ENCODE assay signal across 1 cellular context in genomic region chr3:171385086-171385485, GRCh38.
TF ChIP-seq lines count a peak whose summit lies in the region.

No MANE protein-coding gene starts in this region.

TF ChIP-seq in GM23338, 12 proteins besides CTCF, POLR2A, EP300 and RAD21:
- TF ChIP-seq ZNF462 (CRISPR knock-in tag; IDR thresholded peaks at IDR 0.05) (no peak), POLR2AphosphoS5 (IDR thresholded peaks at IDR 0.05; ENCODE audit: low read depth) (no peak), JUNB (IDR thresholded peaks at IDR 0.05; ENCODE audit: unreplicated experiment) (no peak), ZNF114 (CRISPR knock-in tag; IDR thresholded peaks at IDR 0.05) (no peak), REST (IDR thresholded peaks at IDR 0.05; ENCODE audit: unreplicated experiment) (no peak), ZNF331 (CRISPR knock-in tag; IDR thresholded peaks at IDR 0.05; ENCODE audit: low read depth) (no peak), ETS1 (IDR thresholded peaks at IDR 0.05) (no peak), CREB1 (CRISPR knock-in tag; IDR thresholded peaks at IDR 0.05; ENCODE audit: low read depth) (no peak), STAT1 (IDR thresholded peaks at IDR 0.05; ENCODE audit: unreplicated experiment) (no peak), NANOG (IDR thresholded peaks at IDR 0.05; ENCODE audit: borderline replicate concordance) (no peak), EZH2phosphoT487 (IDR thresholded peaks at IDR 0.05; ENCODE audit: unreplicated experiment) (no peak), EZH2 (IDR thresholded peaks at IDR 0.05; ENCODE audit: low read depth, unreplicated experiment) (no peak)
